Comparison of ENCODE assay signal across 17 cellular contexts in the genomic region with DNA sequence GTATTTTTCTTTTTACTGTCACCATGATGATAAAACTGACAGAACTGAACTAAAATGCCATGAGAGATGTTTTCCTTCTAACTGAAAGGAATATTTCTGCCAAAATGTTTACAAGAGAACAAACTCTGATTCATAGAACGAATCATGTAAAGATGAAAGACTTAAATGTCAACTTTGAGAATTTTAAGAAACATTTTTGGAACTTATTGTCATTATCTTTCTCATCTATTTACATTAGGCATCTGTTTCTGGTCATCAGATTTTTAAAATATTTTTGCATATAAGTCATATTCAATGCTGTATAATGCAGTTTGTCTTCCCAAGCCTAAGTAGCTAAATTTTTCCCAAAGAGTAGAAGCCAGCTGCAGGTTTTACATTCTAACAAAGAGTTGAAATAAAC.
DNase-seq lines count a peak whose midpoint lies in the region; ATAC-seq and TF ChIP-seq lines count a peak whose summit lies in the region.
"Had no signal": no experiment of that assay in that cellular context is flagged by ENCODE, and none has a peak within 500 bp of the region (broad histone marks: within the 10 kb centered on the region; RNA-seq: fewer than 3 reads in every experiment).

No MANE protein-coding gene starts in this region.

- peak overlapping the region; percentile 32 for H2AFZ ChIP-seq in GM23248

- peak; percentile 45 for DNase-seq in GM23248
- peak; percentile 3 for DNase-seq in amniotic epithelial cell (ENCODE audit: low read depth)
- peak; percentile 67 for DNase-seq in fibroblast of peridontal ligament (ENCODE audit: extremely low read depth)
- DNase-seq in GM10248 (ENCODE audit: extremely low spot score), result no peak
- no peak for DNase-seq in A172 (ENCODE audit: low spot score)
- no peak for DNase-seq in mucosa of gallbladder (ENCODE audit: low spot score)
- DNase-seq: CD8-positive, alpha-beta memory T cell; DMS 273 treated with DMSO at 0.1 percent for 48 hours; H9; KG1; NCI-H1092; NCI-H1694; NCI-H345 had no signal

- WGBS in GM23248 (ENCODE audit: low coverage in 1 of 2, low lambda C conversion rate in 2 of 2, missing lambda C conversion rate in 2 of 2), 2 experiments, result 0 to 7% methylated on average over 1 of the region's 1 CpG

- peak overlapping the region; percentile 6; the same call in 1 of the 2 replicates for H3K27ac ChIP-seq in GM23248
- H3K27ac ChIP-seq: BLaER1, SK-N-MC had no signal

- H3K4me2 ChIP-seq in GM23248 (ENCODE audit: unreplicated experiment), result peak overlapping the region; percentile 55
- H3K4me2 ChIP-seq in skeletal muscle satellite cell (ENCODE audit: low read length), result peak overlapping the region; percentile 1
- H3K4me2 ChIP-seq: BLaER1 had no signal

- POLR2A ChIA-PET in GM10248 (lab: Yijun Ruan, JAX), result no interaction called here

- peak overlapping the region; percentile 19 for H3K4me3 ChIP-seq in GM23248
- H3K4me3 ChIP-seq in skeletal muscle satellite cell (ENCODE audit: low read length), result no peak overlapping the region
- H3K4me3 ChIP-seq: BLaER1, SK-N-MC had no signal

- no peaks in the 10 kb centered on the region for H3K27me3 ChIP-seq in GM23248 (replicated peaks; ENCODE audit: insufficient read depth)
- no peaks in the 10 kb centered on the region for H3K27me3 ChIP-seq in skeletal muscle satellite cell (ENCODE audit: control insufficient read depth, insufficient read depth, low read length)
- H3K27me3 ChIP-seq: BLaER1 had no signal

- peaks cover 9% of the 10 kb centered on the region; the same call in 1 of the 2 replicates for H3F3A ChIP-seq in GM23248 (ENCODE audit: insufficient read depth)

- TF ChIP-seq CTCF in GM10248 (IDR thresholded peaks at IDR 0.05; ENCODE audit: control extremely low read depth, extremely low read depth, low read depth, missing control alignments), result no peak

- in situ Hi-C loops in GM23248 (cut with MboI), result no loop called here

- H3K36me3 ChIP-seq in GM23248 (ENCODE audit: low read depth), result no peaks in the 10 kb centered on the region
- H3K36me3 ChIP-seq in skeletal muscle satellite cell (ENCODE audit: insufficient read depth, low read length), result no peaks in the 10 kb centered on the region
- H3K36me3 ChIP-seq: BLaER1 had no signal

- H3K9ac ChIP-seq in GM23248 (no peak overlapping the region), skeletal muscle satellite cell (ENCODE audit: low read depth, low read length) (no peak overlapping the region)
- H3K9ac ChIP-seq: BLaER1 had no signal

- H3K4me1 ChIP-seq in GM23248 (ENCODE audit: insufficient read depth) (peaks cover 17% of the 10 kb centered on the region), skeletal muscle satellite cell (ENCODE audit: control insufficient read depth, insufficient read depth, low read length) (peaks cover 17% of the 10 kb centered on the region)
- H3K4me1 ChIP-seq: BLaER1 had no signal

- H3K79me2 ChIP-seq in GM23248 (ENCODE audit: insufficient read depth), result no peaks in the 10 kb centered on the region

- H4K20me1 ChIP-seq in GM23248 (ENCODE audit: insufficient read depth), result no peaks in the 10 kb centered on the region
- H4K20me1 ChIP-seq: BLaER1 had no signal

- CTCF ChIA-PET in GM10248 (lab: Yijun Ruan, JAX), result no interaction called here

- H3K9me3 ChIP-seq in GM23248 (ENCODE audit: low read depth) (no peaks in the 10 kb centered on the region), skeletal muscle satellite cell (replicated peaks; ENCODE audit: low read length) (no peaks in the 10 kb centered on the region)
- H3K9me3 ChIP-seq: BLaER1 had no signal

- ATAC-seq in HG03442 (IDR thresholded peaks at IDR 0.05; ENCODE audit: unreplicated experiment), result no peak

- no peaks in the 10 kb centered on the region for H3K9me2 ChIP-seq in GM23248 (ENCODE audit: insufficient read depth)

Comparison
In these comparisons a context has a peak if more than half of its experiments do, and no peak if none do; other contexts are left out.
1. DNase-seq: peak in GM23248 (single experiment), amniotic epithelial cell (single experiment) and fibroblast of peridontal ligament (single experiment); none in GM10248 (single experiment), A172 (single experiment) and mucosa of gallbladder (single experiment).